11 cellular contexts compared by ENCODE assay signal in genomic region chr18:75213610-75214009, GRCh38. TPM values are rescaled to one million over a fixed set of nuclear protein-coding genes. Genes with fewer than 3 reads are reported as not detected.
DNase-seq lines count a peak whose midpoint lies in the region; ATAC-seq and TF ChIP-seq lines count a peak whose summit lies in the region.
"Had no signal": no experiment of that assay in that cellular context is flagged by ENCODE, and none has a peak within 500 bp of the region (broad histone marks: within the 10 kb centered on the region; RNA-seq: fewer than 3 reads in every experiment).

No MANE protein-coding gene starts in this region.

- no peak for ATAC-seq in HG02571 (IDR thresholded peaks at IDR 0.05; ENCODE audit: unreplicated experiment)

- H3K4me3 ChIP-seq in esophagus muscularis mucosa (peak overlapping the region; percentile 14 to 98 (median 96)), subcutaneous abdominal adipose tissue (ENCODE audit: low read depth in 1 of 5, low read length in 5 of 5) (peak overlapping the region in 2 of 5 donors; percentile 68 to 74)

- WGBS in esophagus muscularis mucosa = 15% methylated on average over 3 of the region's 3 CpGs

- no peak for DNase-seq in activated CD4-positive, alpha-beta memory T cell treated with anti-CD3 and anti-CD28 coated beads, Interleukin-2, amount 10 ng/mL, durations not matched to agents 7 days and 5 days
- no peak for DNase-seq in activated CD4-positive, alpha-beta memory T cell treated with anti-CD3 and anti-CD28 coated beads for 36 hours
- peak; percentile 97 for DNase-seq in NCI-H69 (lab: John Stamatoyannopoulos, UW)
- no peak for DNase-seq in esophagus muscularis mucosa (ENCODE audit: extremely low spot score)
- no peak for DNase-seq in NCI-H1436 treated with DMSO at 0.1 percent for 48 hours (lab: John Stamatoyannopoulos, UW)
- DNase-seq in activated CD8-positive, alpha-beta memory T cell treated with anti-CD3 and anti-CD28 coated beads, Interleukin-2, amount 50 U/mL, for 4 hours = no peak
- DNase-seq: ACHN, NCI-H226, WERI-Rb-1 had no signal

- no peak overlapping the region for H3K4me3 Mint-ChIP-seq in activated CD4-positive, alpha-beta memory T cell treated with anti-CD3 and anti-CD28 coated beads, Interleukin-2, amount 10 ng/mL, durations not matched to agents 7 days and 5 days
- H3K4me3 Mint-ChIP-seq in activated CD4-positive, alpha-beta memory T cell treated with anti-CD3 and anti-CD28 coated beads for 36 hours = no peak overlapping the region

- H3K27me3 ChIP-seq in esophagus muscularis mucosa = no peaks in the 10 kb centered on the region
- no peaks in the 10 kb centered on the region for H3K27me3 ChIP-seq in subcutaneous abdominal adipose tissue (ENCODE audit: control insufficient read depth in 5 of 5, insufficient read depth in 4 of 5, low read length in 5 of 5)

- peak overlapping the region in 1 of 5 donors; percentile 12 for H3K9ac ChIP-seq in subcutaneous abdominal adipose tissue (ENCODE audit: low read length in 5 of 5)

- peak overlapping the region; percentile 5 for H3K27ac Mint-ChIP-seq in activated CD4-positive, alpha-beta memory T cell treated with anti-CD3 and anti-CD28 coated beads, Interleukin-2, amount 10 ng/mL, durations not matched to agents 7 days and 5 days
- H3K27ac Mint-ChIP-seq in activated CD4-positive, alpha-beta memory T cell treated with anti-CD3 and anti-CD28 coated beads for 36 hours = no peak overlapping the region

- peaks cover 57% of the 10 kb centered on the region for H3K4me1 Mint-ChIP-seq in activated CD4-positive, alpha-beta memory T cell treated with anti-CD3 and anti-CD28 coated beads, Interleukin-2, amount 10 ng/mL, durations not matched to agents 7 days and 5 days
- peaks cover 56% of the 10 kb centered on the region for H3K4me1 Mint-ChIP-seq in activated CD4-positive, alpha-beta memory T cell treated with anti-CD3 and anti-CD28 coated beads for 36 hours (ENCODE audit: low read depth)

- CTCF ChIA-PET in activated CD4-positive, alpha-beta memory T cell treated with anti-CD3 and anti-CD28 coated beads, Interleukin-2, amount 10 ng/mL, durations not matched to agents 7 days and 5 days (lab: Charles Lee) = no interaction called here
- CTCF ChIA-PET in activated CD4-positive, alpha-beta memory T cell treated with anti-CD3 and anti-CD28 coated beads for 36 hours (lab: Charles Lee) = interaction anchor here (0.7 kb wide), 1 partner anchor 29 kb away, joined by 4 read pairs; no protein-coding TSS in a partner anchor

- H3K4me1 ChIP-seq in esophagus muscularis mucosa (peaks cover 40 to 69% (median 66%) of the 10 kb centered on the region in 4 donors), subcutaneous abdominal adipose tissue (ENCODE audit: control insufficient read depth in 5 of 5, insufficient read depth in 5 of 5, low read length in 5 of 5) (peaks cover 2 to 67% (median 49%) of the 10 kb centered on the region in 5 donors)

- peak overlapping the region; percentile 87 to 94 (median 90) for H3K27ac ChIP-seq in esophagus muscularis mucosa (replicated peaks in 1 of 4)
- peak overlapping the region; percentile 80 for H3K27ac ChIP-seq in subcutaneous abdominal adipose tissue (ENCODE audit: low read depth, low read length)
- H3K27ac ChIP-seq: WERI-Rb-1 had no signal

- TF ChIP-seq CTCF in esophagus muscularis mucosa (IDR thresholded peaks at IDR 0.05) = no peak

- POLR2A ChIA-PET in activated CD4-positive, alpha-beta memory T cell treated with anti-CD3 and anti-CD28 coated beads, Interleukin-2, amount 10 ng/mL, durations not matched to agents 7 days and 5 days (lab: Charles Lee) = interaction anchor here (1.0 to 1.5 kb wide), 2 partner anchors 33 to 615 kb away, joined by 3 to 5 read pairs; partner anchors contain the start of gene ZNF407
- POLR2A ChIA-PET in activated CD4-positive, alpha-beta memory T cell treated with anti-CD3 and anti-CD28 coated beads for 36 hours (lab: Charles Lee) = no interaction called here

- no peaks in the 10 kb centered on the region for H3K27me3 Mint-ChIP-seq in activated CD4-positive, alpha-beta memory T cell treated with anti-CD3 and anti-CD28 coated beads, Interleukin-2, amount 10 ng/mL, durations not matched to agents 7 days and 5 days
- H3K27me3 Mint-ChIP-seq in activated CD4-positive, alpha-beta memory T cell treated with anti-CD3 and anti-CD28 coated beads for 36 hours = no peaks in the 10 kb centered on the region

- intact Hi-C loops in activated CD4-positive, alpha-beta memory T cell treated with anti-CD3 and anti-CD28 coated beads for 36 hours (cut with micrococcal nuclease) = loop anchor here (5.0 kb wide), 2 partner anchors 49 to 1279 kb away; no protein-coding TSS in a partner anchor
- intact Hi-C loops in esophagus muscularis mucosa (cut with DNase I) = loop anchor here (5.0 kb wide), 1 partner anchor 34 kb away; no protein-coding TSS in a partner anchor

- H3K36me3 ChIP-seq in esophagus muscularis mucosa = no peaks in the 10 kb centered on the region
- H3K36me3 ChIP-seq in subcutaneous abdominal adipose tissue (ENCODE audit: control insufficient read depth in 5 of 5, insufficient read depth in 5 of 5, low read length in 5 of 5) = no peaks in the 10 kb centered on the region
- H3K36me3 ChIP-seq: WERI-Rb-1 had no signal

- H3K9me3 ChIP-seq in esophagus muscularis mucosa (no peaks in the 10 kb centered on the region), subcutaneous abdominal adipose tissue (ENCODE audit: control insufficient read depth in 5 of 5, low read length in 5 of 5) (no peaks in the 10 kb centered on the region)

- no peaks in the 10 kb centered on the region for H3K9me3 Mint-ChIP-seq in activated CD4-positive, alpha-beta memory T cell treated with anti-CD3 and anti-CD28 coated beads, Interleukin-2, amount 10 ng/mL, durations not matched to agents 7 days and 5 days
- H3K9me3 Mint-ChIP-seq in activated CD4-positive, alpha-beta memory T cell treated with anti-CD3 and anti-CD28 coated beads for 36 hours = no peaks in the 10 kb centered on the region

- TF ChIP-seq POLR2A in esophagus muscularis mucosa (IDR thresholded peaks at IDR 0.05; ENCODE audit: low read depth) = no peak

- peaks cover 29% of the 10 kb centered on the region for H3K36me3 Mint-ChIP-seq in activated CD4-positive, alpha-beta memory T cell treated with anti-CD3 and anti-CD28 coated beads, Interleukin-2, amount 10 ng/mL, durations not matched to agents 7 days and 5 days (ENCODE audit: low read depth)
- H3K36me3 Mint-ChIP-seq in activated CD4-positive, alpha-beta memory T cell treated with anti-CD3 and anti-CD28 coated beads for 36 hours = peaks cover 8% of the 10 kb centered on the region

- TF ChIP-seq EP300 in esophagus muscularis mucosa (IDR thresholded peaks at IDR 0.05) = no peak

RNA-seq across cellular contexts. Expression of gene TSHZ1, which starts 3.0 kb away (rescaled TPM):
- total RNA-seq in activated CD4-positive, alpha-beta memory T cell treated with anti-CD3 and anti-CD28 coated beads, Interleukin-2, amount 10 ng/mL, durations not matched to agents 7 days and 5 days = 10 to 100 TPM; 18.2 to 19.0 TPM
- 10 to 100 TPM; 12.7 to 13.9 TPM for total RNA-seq in activated CD4-positive, alpha-beta memory T cell treated with anti-CD3 and anti-CD28 coated beads for 36 hours
- total RNA-seq in esophagus muscularis mucosa = 10 to 100 TPM; 17.9 to 41.7 (median 32.2) TPM

RNA-seq across cellular contexts. Expression of gene PTGR3, which starts 4.7 kb away (rescaled TPM):
- total RNA-seq in activated CD4-positive, alpha-beta memory T cell treated with anti-CD3 and anti-CD28 coated beads, Interleukin-2, amount 10 ng/mL, durations not matched to agents 7 days and 5 days = 10 to 100 TPM; 39.8 to 41.4 TPM
- total RNA-seq in activated CD4-positive, alpha-beta memory T cell treated with anti-CD3 and anti-CD28 coated beads for 36 hours = 10 to 100 TPM; 29.6 to 30.2 TPM
- total RNA-seq in esophagus muscularis mucosa = 10 to 100 TPM in 3 of 4 donors, 1 to 10 TPM in 1; 9.6 to 27.5 (median 20.1) TPM
